Comparison of ENCODE assay signal across 10 cellular contexts in the genomic region with DNA sequence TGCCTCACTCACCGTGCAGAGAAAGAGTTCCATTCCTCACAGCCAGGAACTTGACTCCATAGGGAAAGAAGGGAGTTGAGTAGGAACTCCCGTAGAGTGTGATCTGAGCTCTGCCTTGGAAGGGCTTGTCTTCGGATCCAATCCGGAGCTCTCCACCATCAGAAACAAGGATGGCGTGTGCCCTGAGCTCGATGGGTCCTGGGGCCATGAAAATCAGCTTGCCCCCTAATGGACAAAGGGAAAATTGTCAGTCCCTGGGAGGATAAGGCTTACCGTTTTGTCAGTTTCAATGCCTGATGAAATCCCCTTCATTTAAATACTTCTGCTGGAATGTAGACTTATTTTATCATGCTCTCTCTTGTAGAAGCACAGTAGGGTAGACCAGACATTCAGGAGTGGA.
DNase-seq lines count a peak whose midpoint lies in the region; TF ChIP-seq lines count a peak whose summit lies in the region.
"Had no signal": no experiment of that assay in that cellular context is flagged by ENCODE, and none has a peak within 500 bp of the region (broad histone marks: within the 10 kb centered on the region; RNA-seq: fewer than 3 reads in every experiment).

No MANE protein-coding gene starts in this region.

- in situ Hi-C loops in GM13976 (cut with MboI; ENCODE audit: low sequenced_read_pairs, unreplicated experiment): no loop called here

- no peaks in the 10 kb centered on the region for H3K36me3 Mint-ChIP-seq in neural progenitor cell

- H3K27ac Mint-ChIP-seq in neural progenitor cell: no peak overlapping the region

- POLR2A ChIA-PET in SK-N-SH (lab: Yijun Ruan, JAX): no interaction called here

- H3K4me3 ChIP-seq in HL-60 (replicated peaks; ENCODE audit: insufficient read depth, low read length) (no peak overlapping the region), SK-N-SH (ENCODE audit: low read depth in 2 of 2, low read length in 1 of 2) (no peak overlapping the region), neural progenitor cell (no peak overlapping the region)
- H3K4me3 ChIP-seq: suprapubic skin had no signal

- no peaks in the 10 kb centered on the region for H3K36me3 ChIP-seq in SK-N-SH (replicated peaks in 1 of 2; ENCODE audit: control insufficient read depth in 1 of 2, insufficient read depth in 2 of 2, low read length in 1 of 2)
- no peaks in the 10 kb centered on the region for H3K36me3 ChIP-seq in neural progenitor cell
- H3K36me3 ChIP-seq: suprapubic skin had no signal

- H3K27me3 ChIP-seq in HL-60 (ENCODE audit: insufficient read depth, poor library complexity, severe bottlenecking): no peaks in the 10 kb centered on the region
- no peaks in the 10 kb centered on the region; the same call in 1 of the 2 replicates for H3K27me3 ChIP-seq in SK-N-SH (ENCODE audit: insufficient read depth)
- no peaks in the 10 kb centered on the region for H3K27me3 ChIP-seq in neural progenitor cell
- H3K27me3 ChIP-seq: suprapubic skin had no signal

- no peak for TF ChIP-seq EP300 in SK-N-SH (IDR thresholded peaks at IDR 0.05; ENCODE audit: borderline replicate concordance in 1 of 2, low read depth in 1 of 2, low read length in 1 of 2)

- DNase-seq in GM13976 (ENCODE audit: low spot score): peak; percentile 28
- no peak for DNase-seq in HL-60 (ENCODE audit: low read depth in 1 of 2, low spot score in 1 of 2)
- peak; percentile 14 for DNase-seq in SK-N-SH
- peak; percentile 45 for DNase-seq in neural progenitor cell (ENCODE audit: low spot score)
- no peak for DNase-seq in DMS79 (lab: John Stamatoyannopoulos, UW)
- no peak for DNase-seq in activated CD8-positive, alpha-beta memory T cell treated with anti-CD3 and anti-CD28 coated beads, Interleukin-2, amount 50 U/mL, for 4 hours
- DNase-seq in T-helper 9 cell: no peak
- DNase-seq: amygdala, hippocampal formation had no signal

- H3K4me3 Mint-ChIP-seq in neural progenitor cell: no peak overlapping the region

- H3K4me1 ChIP-seq in SK-N-SH (ENCODE audit: control insufficient read depth in 1 of 2, insufficient read depth in 2 of 2, low read depth in 1 of 2, low read length in 1 of 2) (no peaks in the 10 kb centered on the region; a peak in 1 of 4 replicates), neural progenitor cell (no peaks in the 10 kb centered on the region)
- H3K4me1 ChIP-seq: suprapubic skin had no signal

- WGBS in SK-N-SH (ENCODE audit: low lambda C conversion rate): 33% methylated on average over 7 of the region's 7 CpGs

- no peaks in the 10 kb centered on the region for H4K20me1 ChIP-seq in SK-N-SH (ENCODE audit: insufficient read depth)
- H4K20me1 ChIP-seq in neural progenitor cell (ENCODE audit: low read depth): no peaks in the 10 kb centered on the region

- CTCF ChIA-PET in SK-N-SH (lab: Yijun Ruan, JAX): interaction anchor here (0.9 kb wide), 1 partner anchor 9 kb away, joined by 3 read pairs; no protein-coding TSS in a partner anchor

- no peak for TF ChIP-seq RAD21 in SK-N-SH (IDR thresholded peaks at IDR 0.05; ENCODE audit: low read length)

- peaks cover 1% of the 10 kb centered on the region for H3K9me3 Mint-ChIP-seq in neural progenitor cell

- H3K27me3 Mint-ChIP-seq in neural progenitor cell (ENCODE audit: insufficient read depth, low read depth): peaks cover 2% of the 10 kb centered on the region

- H3K9me3 ChIP-seq in SK-N-SH (no peaks in the 10 kb centered on the region), neural progenitor cell (ENCODE audit: low read depth) (no peaks in the 10 kb centered on the region)
- H3K9me3 ChIP-seq: suprapubic skin had no signal

- H3F3A ChIP-seq in SK-N-SH (replicated peaks; ENCODE audit: insufficient read depth): no peaks in the 10 kb centered on the region
- no peaks in the 10 kb centered on the region for H3F3A ChIP-seq in neural progenitor cell (ENCODE audit: low read depth)

- no peak overlapping the region for H2AFZ ChIP-seq in SK-N-SH (ENCODE audit: low read depth)
- H2AFZ ChIP-seq in neural progenitor cell (replicated peaks): no peak overlapping the region

- no peaks in the 10 kb centered on the region for H3K4me1 Mint-ChIP-seq in neural progenitor cell

- TF ChIP-seq CTCF in GM13976 (IDR thresholded peaks at IDR 0.05; ENCODE audit: borderline replicate concordance, control extremely low read depth, extremely low read depth, insufficient read depth, missing control alignments): peak; percentile 40
- TF ChIP-seq CTCF in HL-60 (IDR thresholded peaks at IDR 0.05; ENCODE audit: insufficient read depth, low read length): peak; percentile 42
- peak; percentile 46 for TF ChIP-seq CTCF in SK-N-SH (IDR thresholded peaks at IDR 0.05)
- peak; percentile 58 for TF ChIP-seq CTCF in neural progenitor cell (IDR thresholded peaks at IDR 0.05)

- H3K79me2 ChIP-seq in SK-N-SH (ENCODE audit: insufficient read depth) (no peaks in the 10 kb centered on the region), neural progenitor cell (ENCODE audit: low read depth) (no peaks in the 10 kb centered on the region)

- no peaks in the 10 kb centered on the region for H3K9me2 ChIP-seq in SK-N-SH

- H3K4me2 ChIP-seq in SK-N-SH: no peak overlapping the region
- no peak overlapping the region for H3K4me2 ChIP-seq in neural progenitor cell

- H3K27ac ChIP-seq in HL-60 (replicated peaks) (no peak overlapping the region), SK-N-SH (ENCODE audit: low read depth in 2 of 2, low read length in 1 of 2) (no peak overlapping the region), neural progenitor cell (no peak overlapping the region)
- H3K27ac ChIP-seq: suprapubic skin had no signal

- no peak overlapping the region for H3K9ac ChIP-seq in SK-N-SH
- H3K9ac ChIP-seq in neural progenitor cell: no peak overlapping the region

TF ChIP-seq in SK-N-SH, 30 proteins besides CTCF, POLR2A, EP300 and RAD21:
- TF ChIP-seq, protein P1, sequence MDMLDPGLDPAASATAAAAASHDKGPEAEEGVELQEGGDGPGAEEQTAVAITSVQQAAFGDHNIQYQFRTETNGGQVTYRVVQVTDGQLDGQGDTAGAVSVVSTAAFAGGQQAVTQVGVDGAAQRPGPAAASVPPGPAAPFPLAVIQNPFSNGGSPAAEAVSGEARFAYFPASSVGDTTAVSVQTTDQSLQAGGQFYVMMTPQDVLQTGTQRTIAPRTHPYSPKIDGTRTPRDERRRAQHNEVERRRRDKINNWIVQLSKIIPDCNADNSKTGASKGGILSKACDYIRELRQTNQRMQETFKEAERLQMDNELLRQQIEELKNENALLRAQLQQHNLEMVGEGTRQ (IDR thresholded peaks at IDR 0.05; ENCODE audit: borderline replicate concordance, low read depth, low read length): no peak
- TF ChIP-seq MXI1 (IDR thresholded peaks at IDR 0.05; ENCODE audit: low read depth, low read length) (no peak), JUND (IDR thresholded peaks at IDR 0.05) (no peak), NRF1 (IDR thresholded peaks at IDR 0.05; ENCODE audit: low read depth, low read length) (no peak), RFX5 (IDR thresholded peaks at IDR 0.05; ENCODE audit: low read length) (no peak), EZH2phosphoT487 (IDR thresholded peaks at IDR 0.05; ENCODE audit: borderline replicate concordance, low read depth) (no peak), SIN3A (IDR thresholded peaks at IDR 0.05; ENCODE audit: borderline replicate concordance, low read depth, low read length) (no peak), YY1 (IDR thresholded peaks at IDR 0.05; ENCODE audit: low read depth) (no peak)
- TF ChIP-seq, protein P2, sequence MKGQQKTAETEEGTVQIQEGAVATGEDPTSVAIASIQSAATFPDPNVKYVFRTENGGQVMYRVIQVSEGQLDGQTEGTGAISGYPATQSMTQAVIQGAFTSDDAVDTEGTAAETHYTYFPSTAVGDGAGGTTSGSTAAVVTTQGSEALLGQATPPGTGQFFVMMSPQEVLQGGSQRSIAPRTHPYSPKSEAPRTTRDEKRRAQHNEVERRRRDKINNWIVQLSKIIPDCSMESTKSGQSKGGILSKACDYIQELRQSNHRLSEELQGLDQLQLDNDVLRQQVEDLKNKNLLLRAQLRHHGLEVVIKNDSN (IDR thresholded peaks at IDR 0.05; ENCODE audit: borderline replicate concordance, low read depth): no peak
- TF ChIP-seq, protein P3, sequence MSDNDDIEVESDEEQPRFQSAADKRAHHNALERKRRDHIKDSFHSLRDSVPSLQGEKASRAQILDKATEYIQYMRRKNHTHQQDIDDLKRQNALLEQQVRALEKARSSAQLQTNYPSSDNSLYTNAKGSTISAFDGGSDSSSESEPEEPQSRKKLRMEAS (IDR thresholded peaks at IDR 0.05; ENCODE audit: low read depth): no peak
TF ChIP-seq in SK-N-SH: peak in this region for 0.

Comparison
In these comparisons a context has a peak if more than half of its experiments do, and no peak if none do; other contexts are left out.
1. DNase-seq: peak in GM13976 (single experiment), SK-N-SH (single experiment) and neural progenitor cell (single experiment); none in HL-60 (0 of 2), DMS79 (single experiment), activated CD8-positive, alpha-beta memory T cell treated with anti-CD3 and anti-CD28 coated beads, Interleukin-2, amount 50 U/mL, for 4 hours (single experiment) and T-helper 9 cell (single experiment).
2. Peak in every context shown above with its lines, with median percentiles within 50 percentile points of each other: CTCF ChIP-seq.